In genomic region chr1:13748610-13749505, GRCh38 we compare ENCODE assay signal across 8 cellular contexts. TPM values are rescaled to one million over a fixed set of nuclear protein-coding genes. Genes with fewer than 3 reads are reported as not detected.
A peak's percentile ranks its signal among the peaks of the same experiment; 100 is the strongest.
DNase-seq lines count a peak whose midpoint lies in the region; ATAC-seq, FAIRE-seq and TF ChIP-seq lines count a peak whose summit lies in the region.

No MANE protein-coding gene starts in this region.

- no peak for TF ChIP-seq CTCF in WI38 (IDR thresholded peaks at IDR 0.05; ENCODE audit: low read depth, low read length)
- no peak for TF ChIP-seq CTCF in bronchial epithelial cell (IDR thresholded peaks at IDR 0.05; ENCODE audit: insufficient read depth, low read length, severe bottlenecking)

- FAIRE-seq in bronchial epithelial cell (lab: Jason Lieb, UNC) = no peak

- H3K27me3 ChIP-seq in bronchial epithelial cell (ENCODE audit: control insufficient read depth, insufficient read depth, low read length) = no peaks in the 10 kb centered on the region

- H3K27me3 Mint-ChIP-seq in immature natural killer cell (ENCODE audit: low read depth in 3 of 3) = peaks cover 7 to 25% (median 12%) of the 10 kb centered on the region in 3 donors

- DNase-seq in AG08396 (ENCODE audit: low spot score) (peak; percentile 99), NCI-H2196 treated with DMSO at 0.1 percent for 48 hours (lab: John Stamatoyannopoulos, UW; ENCODE audit: unreplicated experiment) (peak; percentile 92), bronchial epithelial cell (ENCODE audit: low read depth) (peak; percentile 80), immature natural killer cell (peak; percentile 97), smooth muscle cell of the brain vasculature (ENCODE audit: low read depth, low spot score) (peak; percentile 89)

- H3K4me3 ChIP-seq in WI38 (ENCODE audit: low read depth, low read length) (peak overlapping the region; percentile 89), bronchial epithelial cell (ENCODE audit: low read depth, low read length) (peak overlapping the region; percentile 63)

- peaks cover 0 to 8% (median 5%) of the 10 kb centered on the region in 3 donors for H3K36me3 Mint-ChIP-seq in immature natural killer cell

- peaks cover 49 to 57% of the 10 kb centered on the region in 2 donors for H3K4me1 Mint-ChIP-seq in immature natural killer cell

- ATAC-seq in GM18909 (IDR thresholded peaks at IDR 0.05; ENCODE audit: poor library complexity, unreplicated experiment) = peak; percentile 84
- ATAC-seq in HG03159 (IDR thresholded peaks at IDR 0.05; ENCODE audit: unreplicated experiment) = peak; percentile 75

- H3K27ac Mint-ChIP-seq in immature natural killer cell = peak overlapping the region; percentile 89 to 97 (median 96)

- peak overlapping the region; percentile 90 to 98 (median 93) for H3K4me3 Mint-ChIP-seq in immature natural killer cell

- H3K9me3 Mint-ChIP-seq in immature natural killer cell = no peaks in the 10 kb centered on the region

- peaks cover 2% of the 10 kb centered on the region for H3K36me3 ChIP-seq in bronchial epithelial cell (ENCODE audit: control insufficient read depth, insufficient read depth, low read length)

RNA-seq across cellular contexts. Expression of gene PRDM2, which starts 48.9 kb away (rescaled TPM):
- total RNA-seq in bronchial epithelial cell = 7.1 and 7.6 TPM in 2 replicates
- 10 to 100 TPM in 2 of 3 donors, 1 to 10 TPM in 1; 9.6 to 34.1 (median 10.8) TPM for polyA plus RNA-seq in immature natural killer cell

Comparison
In these comparisons a context has a peak if more than half of its experiments do, and no peak if none do; other contexts are left out.
1. Peak in every context shown above with its lines: DNase-seq, ATAC-seq and H3K4me3 ChIP-seq.